ENCODE assay signal across 28 cellular contexts in the genomic region with DNA sequence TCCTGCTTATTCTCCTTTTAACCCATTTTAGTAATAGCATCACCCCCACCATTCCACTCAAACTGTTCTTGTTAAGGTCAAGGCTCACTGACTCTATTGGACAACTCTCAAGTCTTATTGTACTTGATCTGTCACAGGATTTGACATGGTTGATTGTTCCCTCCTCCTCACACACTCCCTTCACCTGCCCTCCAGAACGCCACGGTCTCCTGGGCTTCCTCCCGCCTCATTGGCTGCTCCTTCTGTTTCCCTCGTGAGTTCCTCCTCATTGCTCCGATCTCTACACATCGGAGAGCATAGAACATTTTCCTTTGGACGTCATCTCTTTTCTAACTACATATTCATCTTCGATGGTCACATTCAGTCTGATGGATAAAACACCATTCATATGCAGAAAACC. TPM values are rescaled to one million over a fixed set of nuclear protein-coding genes. Genes with fewer than 3 reads are reported as not detected.
"Had no signal": no experiment of that assay in that cellular context is flagged by ENCODE, and none has a peak within 500 bp of the region (broad histone marks: within the 10 kb centered on the region; RNA-seq: fewer than 3 reads in every experiment).

No MANE protein-coding gene starts in this region.

- ATAC-seq: left cardiac atrium; stimulated activated memory B cell treated with anti-CD40 and anti-IgM and Interleukin-4, amounts not matched to agents 10 μg/mL and 1 μg/mL and 100 μg/mL, for 72 hours; stimulated activated naive CD8-positive, alpha-beta T cell treated with anti-CD3 and anti-CD28 coated beads, Interleukin-15, amount 100 ng/mL, for 72 hours had no signal

- H3K27ac ChIP-seq: heart left ventricle, left lung, lower lobe of right lung, neutrophil, ovary, prostate gland, sigmoid colon, spleen, transverse colon, upper lobe of left lung had no signal

- H3K27me3 ChIP-seq: heart left ventricle, ovary, sigmoid colon, transverse colon, upper lobe of left lung had no signal

- H3K9me3 ChIP-seq: neutrophil, prostate gland had no signal

- H3K36me3 ChIP-seq: heart left ventricle, left lung, lower lobe of right lung, neutrophil, ovary, prostate gland, sigmoid colon, spleen, transverse colon, upper lobe of left lung had no signal

- H3K4me3 ChIP-seq: heart left ventricle, left lung, lower lobe of right lung, ovary, prostate gland, sigmoid colon, spleen, transverse colon, upper lobe of left lung had no signal

- H3K4me1 ChIP-seq: heart left ventricle, left lung, lower lobe of right lung, sigmoid colon, spleen, upper lobe of left lung had no signal

- DNase-seq: heart left ventricle; hypothalamus; immature natural killer cell; kidney; left cardiac atrium; left lung; lower lobe of right lung; mammary epithelial cell; mesenchymal stem cell; naive thymus-derived CD8-positive, alpha-beta T cell; occipital lobe; ovary; posterior cingulate gyrus; sigmoid colon; small intestine; spleen; stimulated activated CD4-positive, alpha-beta T cell treated with anti-CD3 and anti-CD28 coated beads, Interleukin-4, amount 100 ng/mL, for 4 hours; stimulated activated CD8-positive, alpha-beta memory T cell treated with anti-CD3 and anti-CD28 coated beads, Interleukin-4, amount 100 ng/mL, for 48 hours; stimulated activated naive CD4-positive, alpha-beta T cell treated with Interleukin-2 at 50 U/mL for 16 hours; stimulated activated naive CD8-positive, alpha-beta T cell treated with anti-CD3 and anti-CD28 coated beads, Interleukin-15, amount 100 ng/mL, for 72 hours; transverse colon; upper lobe of left lung had no signal

RNA-seq across cellular contexts. Expression of a gene that starts 55.1 kb away (rescaled TPM):
- total RNA-seq: heart left ventricle; kidney; left cardiac atrium; liver; mammary epithelial cell; naive thymus-derived CD8-positive, alpha-beta T cell; neural crest cell; occipital lobe; spleen; urinary bladder had no signal
- polyA plus RNA-seq: heart left ventricle; immature natural killer cell; mammary epithelial cell; naive thymus-derived CD8-positive, alpha-beta T cell; spleen; urinary bladder had no signal
